Comparison of ENCODE assay signal across 1 cellular context in genomic region chr6:3504938-3505735, GRCh38.
TF ChIP-seq lines count a peak whose summit lies in the region.

No MANE protein-coding gene starts in this region.

TF ChIP-seq in HepG2, 621 proteins besides CTCF, POLR2A, EP300 and RAD21 (continued from another document):
- TF ChIP-seq TRIM22 (IDR thresholded peaks at IDR 0.05) (no peak), JUN (CRISPR knock-in tag; IDR thresholded peaks at IDR 0.05) (no peak), ZNF792 (CRISPR knock-in tag; IDR thresholded peaks at IDR 0.05) (no peak), KLF6 (CRISPR knock-in tag; IDR thresholded peaks at IDR 0.05) (no peak), ZNF160 (CRISPR knock-in tag; IDR thresholded peaks at IDR 0.05) (no peak), MAFK (conservative IDR thresholded peaks at IDR 0.05 in 1 of 2, IDR thresholded peaks at IDR 0.05 in 1 of 2; ENCODE audit: low read length in 2 of 2) (peak; percentile 14 to 56; a peak in 3 of 4 replicates), NFYC (CRISPR knock-in tag; IDR thresholded peaks at IDR 0.05) (peak; percentile 66), ZNF710 (CRISPR knock-in tag; IDR thresholded peaks at IDR 0.05; ENCODE audit: borderline replicate concordance) (no peak), MZF1 (CRISPR knock-in tag; IDR thresholded peaks at IDR 0.05; ENCODE audit: borderline replicate concordance) (no peak), ZZZ3 (CRISPR knock-in tag; IDR thresholded peaks at IDR 0.05; ENCODE audit: borderline replicate concordance) (no peak), TOPORS (CRISPR knock-in tag; IDR thresholded peaks at IDR 0.05) (no peak), ZNF235 (CRISPR knock-in tag; IDR thresholded peaks at IDR 0.05; ENCODE audit: borderline replicate concordance) (no peak), MAFF (IDR thresholded peaks at IDR 0.05; ENCODE audit: low read depth, low read length) (peak; percentile 57), FUBP1 (CRISPR knock-in tag; IDR thresholded peaks at IDR 0.05; ENCODE audit: borderline replicate concordance) (no peak), PLSCR1 (CRISPR knock-in tag; IDR thresholded peaks at IDR 0.05; ENCODE audit: borderline replicate concordance) (no peak), MYC (CRISPR knock-in tag; IDR thresholded peaks at IDR 0.05; ENCODE audit: borderline replicate concordance) (no peak), PRDM15 (CRISPR knock-in tag; IDR thresholded peaks at IDR 0.05) (no peak), ZNF354B (CRISPR knock-in tag; IDR thresholded peaks at IDR 0.05) (no peak), MED1 (CRISPR knock-in tag; IDR thresholded peaks at IDR 0.05) (no peak), FOXC1 (CRISPR knock-in tag; IDR thresholded peaks at IDR 0.05; ENCODE audit: borderline replicate concordance) (no peak), POGZ (CRISPR knock-in tag; IDR thresholded peaks at IDR 0.05) (0 out of 2 replicates have a peak, but pooled peaks have one; percentile 28), SPEN (CRISPR knock-in tag; IDR thresholded peaks at IDR 0.05; ENCODE audit: low read depth) (no peak)
